14 cellular contexts compared by ENCODE assay signal in the genomic region with DNA sequence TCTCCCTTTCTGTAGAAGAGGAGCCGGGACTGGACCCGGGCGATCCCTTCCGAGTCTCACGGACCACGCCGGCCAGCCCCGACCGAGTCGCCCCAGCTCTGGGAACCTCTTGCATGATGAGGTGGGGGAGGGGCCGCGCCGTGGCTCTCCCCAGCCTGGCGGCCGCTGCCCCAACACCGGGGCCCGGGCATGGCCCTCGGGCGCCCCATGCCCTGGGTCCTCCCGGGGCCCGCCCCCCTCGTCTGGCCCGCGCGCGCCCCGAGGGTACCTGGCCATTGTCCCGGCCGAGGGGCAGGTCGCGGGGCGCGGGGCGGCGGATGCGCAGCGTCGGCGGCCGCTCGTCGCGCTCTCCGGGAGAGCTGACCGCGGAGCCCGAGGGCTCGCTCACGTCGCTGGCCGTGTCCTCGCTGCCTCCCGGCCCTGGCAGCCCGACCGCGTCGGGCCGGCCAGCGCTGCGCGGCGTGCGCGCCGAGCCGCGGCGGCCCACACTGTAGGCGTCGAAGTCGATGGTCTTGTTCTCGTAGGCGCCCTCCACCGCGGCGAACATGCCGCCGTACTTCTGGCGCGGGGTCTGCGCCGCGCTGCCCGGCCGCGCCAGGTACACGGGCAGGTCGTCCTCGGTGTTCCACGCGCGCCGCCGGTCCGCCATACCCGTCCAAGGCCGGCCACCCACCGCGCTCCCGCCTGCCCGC. TPM values are rescaled to one million over a fixed set of nuclear protein-coding genes. Genes with fewer than 3 reads are reported as not detected.
DNase-seq lines count a peak whose midpoint lies in the region; ATAC-seq and TF ChIP-seq lines count a peak whose summit lies in the region.
"Had no signal": no experiment of that assay in that cellular context is flagged by ENCODE, and none has a peak within 500 bp of the region (broad histone marks: within the 10 kb centered on the region; RNA-seq: fewer than 3 reads in every experiment).

No MANE protein-coding gene starts in this region.

- in situ Hi-C loops in GM13977 (cut with MboI; ENCODE audit: low pct_unique_long_range_greater_than_20kb, low sequenced_read_pairs, unreplicated experiment) (no loop called here), gastrocnemius medialis (cut with MboI; ENCODE audit: low sequenced_read_pairs in 4 of 4) (no loop called here)

- BruUV-seq in OCI-LY7 (replicated peaks; lab: Mats Ljungman, UMichigan) = no TSS peak

- ATAC-seq in gastrocnemius medialis (no peak), HG02623 (IDR thresholded peaks at IDR 0.05; ENCODE audit: unreplicated experiment) (no peak), HG02884 (IDR thresholded peaks at IDR 0.05; ENCODE audit: unreplicated experiment) (no peak)
- ATAC-seq: Panc1 had no signal

- H3K4me3 ChIP-seq in BLaER1 (peak overlapping the region; percentile 48; the same call in 1 of the 2 replicates), coronary artery (peak overlapping the region; percentile 45), gastrocnemius medialis (no peak overlapping the region), OCI-LY7 (ENCODE audit: low read depth, low read length, poor library complexity, severe bottlenecking) (no peak overlapping the region)
- H3K4me3 ChIP-seq: thoracic aorta had no signal

- H3K9ac ChIP-seq in BLaER1 = no peak overlapping the region

- intact Hi-C loops in gastrocnemius medialis (cut with DNase I; ENCODE audit: low total_unique reads) = no loop called here
- intact Hi-C loops in OCI-LY7 (cut with micrococcal nuclease; ENCODE audit: unreplicated experiment) = no loop called here

- POLR2A ChIA-PET in OCI-LY7 (lab: Charles Lee) = no interaction called here

- DNase-seq in GM13977 (ENCODE audit: low spot score) (peak; percentile 24), coronary artery (ENCODE audit: low spot score) (no peak), gastrocnemius medialis (no peak), OCI-LY7 (ENCODE audit: low spot score) (no peak)
- DNase-seq: activated B cell treated with CpG ODN at 0.5 μM for 24 hours, activated gamma-delta T cell treated with Interleukin-2 at 50 U/mL for 16 hours had no signal

- TF ChIP-seq CTCF in GM13977 (IDR thresholded peaks at IDR 0.05; ENCODE audit: extremely low read depth, insufficient read depth, missing control alignments) (no peak), coronary artery (IDR thresholded peaks at IDR 0.05) (no peak), nephron (IDR thresholded peaks at IDR 0.05; ENCODE audit: unreplicated experiment in 3 of 3) (no peak), gastrocnemius medialis (IDR thresholded peaks at IDR 0.05 in 4 of 5, conservative IDR thresholded peaks at IDR 0.05 in 1 of 5) (no peak), OCI-LY7 (conservative IDR thresholded peaks at IDR 0.05; ENCODE audit: low read length) (no peak)

- H3K27ac Mint-ChIP-seq in nephron = no peak overlapping the region
- H3K27ac Mint-ChIP-seq: activated B cell treated with CpG ODN at 0.5 μM for 24 hours, B cell had no signal

- no peak overlapping the region for H2AFZ ChIP-seq in OCI-LY7 (ENCODE audit: low read length)

- H3K9me3 Mint-ChIP-seq in nephron = peaks cover 13% of the 10 kb centered on the region

- peaks cover 23% of the 10 kb centered on the region for H3K27me3 ChIP-seq in BLaER1
- H3K27me3 ChIP-seq in gastrocnemius medialis = peaks cover 58 to 69% (median 66%) of the 10 kb centered on the region in 3 donors

- H3K4me1 ChIP-seq in BLaER1 (peaks cover 80% of the 10 kb centered on the region), gastrocnemius medialis (peaks cover 0 to 4% of the 10 kb centered on the region in 2 donors), OCI-LY7 (ENCODE audit: insufficient read depth, low read length, poor library complexity, severe bottlenecking) (no peaks in the 10 kb centered on the region)

- H3K36me3 ChIP-seq in BLaER1 (no peaks in the 10 kb centered on the region), gastrocnemius medialis (no peaks in the 10 kb centered on the region), OCI-LY7 (ENCODE audit: insufficient read depth, low read length) (no peaks in the 10 kb centered on the region)
- H3K36me3 ChIP-seq: thoracic aorta had no signal

- H3K27ac ChIP-seq in BLaER1 (no peak overlapping the region), coronary artery (no peak overlapping the region), gastrocnemius medialis (no peak overlapping the region), OCI-LY7 (ENCODE audit: low read depth, low read length, poor library complexity, severe bottlenecking) (no peak overlapping the region)
- H3K27ac ChIP-seq: thoracic aorta had no signal

- peaks cover 48% of the 10 kb centered on the region for H3K4me1 Mint-ChIP-seq in nephron

- peak overlapping the region; percentile 77 to 89 (median 88) for H3K4me3 Mint-ChIP-seq in nephron
- H3K4me3 Mint-ChIP-seq: activated B cell treated with CpG ODN at 0.5 μM for 24 hours had no signal

- H3K36me3 Mint-ChIP-seq in nephron (ENCODE audit: low read depth) = no peaks in the 10 kb centered on the region

- no peaks in the 10 kb centered on the region for H3K9me2 ChIP-seq in OCI-LY7 (ENCODE audit: insufficient read depth, low read length)

- no peaks in the 10 kb centered on the region for H3K79me2 ChIP-seq in OCI-LY7 (ENCODE audit: insufficient read depth, low read depth, low read length)

- H3K4me2 ChIP-seq in BLaER1 (peak overlapping the region; percentile 99), OCI-LY7 (ENCODE audit: low read length) (no peak overlapping the region)

- H3K27me3 Mint-ChIP-seq in nephron (ENCODE audit: low read depth) = peaks cover 81% of the 10 kb centered on the region

- TF ChIP-seq POLR2A in gastrocnemius medialis (IDR thresholded peaks at IDR 0.05) = no peak

- CTCF ChIA-PET in OCI-LY7 (lab: Charles Lee; ENCODE audit: unreplicated experiment) = no interaction called here

- H3K9me3 ChIP-seq in BLaER1 (peaks cover 6% of the 10 kb centered on the region; the same call in 1 of the 2 replicates), gastrocnemius medialis (no peaks in the 10 kb centered on the region), OCI-LY7 (ENCODE audit: low read length) (no peaks in the 10 kb centered on the region)
- H3K9me3 ChIP-seq: thoracic aorta had no signal

- H4K20me1 ChIP-seq in BLaER1 (peaks cover 27% of the 10 kb centered on the region), OCI-LY7 (ENCODE audit: insufficient read depth, low read length) (no peaks in the 10 kb centered on the region)

RNA-seq across cellular contexts. Expression of a gene that starts 0.4 kb away (rescaled TPM):
- total RNA-seq in gastrocnemius medialis (under 1 TPM in 2 of 4 donors, not detected in 2; 0.39 to 0.66 TPM), OCI-LY7 (2022) (not detected in 2 replicates)
- total RNA-seq in OCI-LY7 (2014; rRNA removed; shearing (Covaris generic)) = not detected in 2 replicates
- total RNA-seq: B cell, G401 had no signal

Comparison
In these comparisons a context has a peak if more than half of its experiments do, and no peak if none do; other contexts are left out.
1. H3K4me3 ChIP-seq: peak in BLaER1 (single experiment) and coronary artery (single experiment); none in gastrocnemius medialis (0 of 4) and OCI-LY7 (single experiment).